Comparison of ENCODE assay signal across 20 cellular contexts in genomic region chrX:32894679-32895078, GRCh38.
A peak's percentile ranks its signal among the peaks of the same experiment; 100 is the strongest.
DNase-seq lines count a peak whose midpoint lies in the region; ATAC-seq, FAIRE-seq and TF ChIP-seq lines count a peak whose summit lies in the region.
"Had no signal": no experiment of that assay in that cellular context is flagged by ENCODE, and none has a peak within 500 bp of the region (broad histone marks: within the 10 kb centered on the region; RNA-seq: fewer than 3 reads in every experiment).

No MANE protein-coding gene starts in this region.

- 67 to 74% (median 70%) methylated on average over 7 of the region's 7 CpGs for WGBS in psoas muscle, 3 donors

- POLR2A ChIA-PET in CD4-positive, alpha-beta memory T cell (lab: Charles Lee; ENCODE audit: partially characterized antibody): no interaction called here

- H3K9me3 ChIP-seq in astrocyte (ENCODE audit: insufficient read depth, low read depth, low read length): no peaks in the 10 kb centered on the region
- no peaks in the 10 kb centered on the region for H3K9me3 ChIP-seq in psoas muscle
- no peaks in the 10 kb centered on the region for H3K9me3 ChIP-seq in CD4-positive, alpha-beta memory T cell (ENCODE audit: control insufficient read depth in 1 of 2, low read length in 2 of 2)
- H3K9me3 ChIP-seq: A549, BE2C, Caco-2 had no signal

- H3K27ac ChIP-seq in astrocyte (ENCODE audit: low read depth, low read length): no peak overlapping the region
- H3K27ac ChIP-seq in psoas muscle: peak overlapping the region; percentile 81
- no peak overlapping the region for H3K27ac ChIP-seq in CD4-positive, alpha-beta memory T cell (ENCODE audit: low read depth, low read length)
- H3K27ac ChIP-seq: A549, C4-2B had no signal

- CTCF ChIA-PET in CD4-positive, alpha-beta memory T cell (lab: Charles Lee; ENCODE audit: partially characterized antibody): interaction anchor here (1.6 kb wide), 1 partner anchor 9 kb away, joined by 4 read pairs; no protein-coding TSS in a partner anchor

- FAIRE-seq in astrocyte (lab: Jason Lieb, UNC) (peak; percentile 82), RCC 7860 (lab: Jason Lieb, UNC) (no peak)
- FAIRE-seq: A549, G401.6, GM12891 had no signal

- no peak overlapping the region for H2AFZ ChIP-seq in astrocyte (ENCODE audit: low read depth, low read length)
- H2AFZ ChIP-seq: GM23338 had no signal

- H3K4me2 ChIP-seq in astrocyte (ENCODE audit: low read length): no peak overlapping the region
- H3K4me2 ChIP-seq: A549, GM23338 had no signal

- no peaks in the 10 kb centered on the region for H3K4me1 Mint-ChIP-seq in astrocyte (ENCODE audit: low read depth, unreplicated experiment)
- no peaks in the 10 kb centered on the region for H3K4me1 Mint-ChIP-seq in CD4-positive, alpha-beta memory T cell
- H3K4me1 Mint-ChIP-seq in stimulated activated naive B cell treated with anti-CD40 and anti-IgM and Interleukin-4, amounts not matched to agents 10 μg/mL and 1 μg/mL and 100 μg/mL, for 72 hours: no peaks in the 10 kb centered on the region
- H3K4me1 Mint-ChIP-seq: GM23338 had no signal

- intact Hi-C loops in psoas muscle (cut with DNase I): no loop called here
- intact Hi-C loops in CD4-positive, alpha-beta memory T cell (cut with micrococcal nuclease): no loop called here

- no peaks in the 10 kb centered on the region for H3K79me2 ChIP-seq in astrocyte (ENCODE audit: insufficient read depth, low read length)

- no peak overlapping the region for H3K27ac Mint-ChIP-seq in astrocyte (ENCODE audit: unreplicated experiment)
- no peak overlapping the region for H3K27ac Mint-ChIP-seq in CD4-positive, alpha-beta memory T cell
- H3K27ac Mint-ChIP-seq in stimulated activated naive B cell treated with anti-CD40 and anti-IgM and Interleukin-4, amounts not matched to agents 10 μg/mL and 1 μg/mL and 100 μg/mL, for 72 hours: no peak overlapping the region
- H3K27ac Mint-ChIP-seq: CD8-positive, alpha-beta T cell; GM23338 had no signal

- H3K9me3 Mint-ChIP-seq in astrocyte (ENCODE audit: unreplicated experiment): no peaks in the 10 kb centered on the region
- peaks cover 0 to 13% (median under 1%) of the 10 kb centered on the region in 8 donors for H3K9me3 Mint-ChIP-seq in CD4-positive, alpha-beta memory T cell
- H3K9me3 Mint-ChIP-seq in stimulated activated naive B cell treated with anti-CD40 and anti-IgM and Interleukin-4, amounts not matched to agents 10 μg/mL and 1 μg/mL and 100 μg/mL, for 72 hours: peaks cover 0 to 2% of the 10 kb centered on the region in 2 donors
- H3K9me3 Mint-ChIP-seq: GM23338 had no signal

- H3K4me3 Mint-ChIP-seq in astrocyte (ENCODE audit: unreplicated experiment): no peak overlapping the region
- no peak overlapping the region for H3K4me3 Mint-ChIP-seq in CD4-positive, alpha-beta memory T cell
- no peak overlapping the region for H3K4me3 Mint-ChIP-seq in stimulated activated naive B cell treated with anti-CD40 and anti-IgM and Interleukin-4, amounts not matched to agents 10 μg/mL and 1 μg/mL and 100 μg/mL, for 72 hours
- H3K4me3 Mint-ChIP-seq: CD8-positive, alpha-beta T cell; GM23338 had no signal

- no peaks in the 10 kb centered on the region for H4K20me1 ChIP-seq in astrocyte (ENCODE audit: insufficient read depth, low read length)

- H3K4me1 ChIP-seq in astrocyte (ENCODE audit: insufficient read depth, low read length) (no peaks in the 10 kb centered on the region), psoas muscle (peaks cover 14% of the 10 kb centered on the region)
- no peaks in the 10 kb centered on the region for H3K4me1 ChIP-seq in CD4-positive, alpha-beta memory T cell (ENCODE audit: insufficient read depth, low read length)
- H3K4me1 ChIP-seq: A549, BE2C, Caco-2 had no signal

- TF ChIP-seq CTCF in astrocyte (IDR thresholded peaks at IDR 0.05; ENCODE audit: insufficient read depth, low read depth, low read length) (no peak), psoas muscle (IDR thresholded peaks at IDR 0.05) (no peak)

- H3K36me3 Mint-ChIP-seq in astrocyte (ENCODE audit: low read depth, unreplicated experiment): no peaks in the 10 kb centered on the region
- no peaks in the 10 kb centered on the region for H3K36me3 Mint-ChIP-seq in CD4-positive, alpha-beta memory T cell
- no peaks in the 10 kb centered on the region for H3K36me3 Mint-ChIP-seq in stimulated activated naive B cell treated with anti-CD40 and anti-IgM and Interleukin-4, amounts not matched to agents 10 μg/mL and 1 μg/mL and 100 μg/mL, for 72 hours
- H3K36me3 Mint-ChIP-seq: CD8-positive, alpha-beta T cell had no signal

- no peak overlapping the region for H3K9ac ChIP-seq in astrocyte (ENCODE audit: low read length)

- no peaks in the 10 kb centered on the region for H3K27me3 ChIP-seq in astrocyte (ENCODE audit: insufficient read depth, low read length)
- no peaks in the 10 kb centered on the region for H3K27me3 ChIP-seq in psoas muscle (ENCODE audit: insufficient read depth in 3 of 3, low read length in 2 of 3)
- no peaks in the 10 kb centered on the region for H3K27me3 ChIP-seq in CD4-positive, alpha-beta memory T cell (ENCODE audit: insufficient read depth, low read length)
- H3K27me3 ChIP-seq: BE2C had no signal

- DNase-seq in DMS53 (lab: John Stamatoyannopoulos, UW) (peak; percentile 81), Daoy (ENCODE audit: low read depth) (peak; percentile 4), astrocyte (ENCODE audit: low read depth) (no peak), psoas muscle (no peak), RCC 7860 (ENCODE audit: low spot score) (no peak), hippocampal formation (lab: John Stamatoyannopoulos, UW) (no peak)
- DNase-seq in CD4-positive, alpha-beta memory T cell: no peak
- DNase-seq in stimulated activated naive B cell treated with anti-CD40 and anti-IgM and Interleukin-4, amounts not matched to agents 10 μg/mL and 1 μg/mL and 100 μg/mL, for 72 hours: no peak
- DNase-seq: BE2C; Caco-2; CD8-positive, alpha-beta T cell; DMS79; EL; H7; IMR-90 had no signal

- ATAC-seq in psoas muscle: peak; percentile 30 to 52 (median 48)
- ATAC-seq in stimulated activated naive B cell treated with anti-CD40 and anti-IgM and Interleukin-4, amounts not matched to agents 10 μg/mL and 1 μg/mL and 100 μg/mL, for 72 hours (replicated peaks): no peak
- ATAC-seq: A549; CD8-positive, alpha-beta T cell; GM23338 had no signal

- no peaks in the 10 kb centered on the region for H3K27me3 Mint-ChIP-seq in astrocyte (ENCODE audit: low read depth, unreplicated experiment)
- H3K27me3 Mint-ChIP-seq in CD4-positive, alpha-beta memory T cell: no peaks in the 10 kb centered on the region
- no peaks in the 10 kb centered on the region for H3K27me3 Mint-ChIP-seq in stimulated activated naive B cell treated with anti-CD40 and anti-IgM and Interleukin-4, amounts not matched to agents 10 μg/mL and 1 μg/mL and 100 μg/mL, for 72 hours

- H3K4me3 ChIP-seq in astrocyte (ENCODE audit: insufficient read depth, low read depth, low read length) (no peak overlapping the region), psoas muscle (no peak overlapping the region)
- H3K4me3 ChIP-seq in CD4-positive, alpha-beta memory T cell (ENCODE audit: low read length in 2 of 2): no peak overlapping the region
- H3K4me3 ChIP-seq: A549, GM23338 had no signal

- no peaks in the 10 kb centered on the region for H3K36me3 ChIP-seq in astrocyte (ENCODE audit: insufficient read depth, low read length)
- no peaks in the 10 kb centered on the region for H3K36me3 ChIP-seq in psoas muscle (ENCODE audit: insufficient read depth in 1 of 2, low read depth in 1 of 2)
- H3K36me3 ChIP-seq in CD4-positive, alpha-beta memory T cell (ENCODE audit: insufficient read depth, low read length): no peaks in the 10 kb centered on the region
- H3K36me3 ChIP-seq: BE2C had no signal

Comparison
In these comparisons a context has a peak if more than half of its experiments do, and no peak if none do; other contexts are left out.
1. DNase-seq: peak in DMS53 (single experiment) and Daoy (single experiment); none in astrocyte (single experiment), psoas muscle (0 of 2), CD4-positive, alpha-beta memory T cell (0 of 5), RCC 7860 (single experiment), stimulated activated naive B cell treated with anti-CD40 and anti-IgM and Interleukin-4, amounts not matched to agents 10 μg/mL and 1 μg/mL and 100 μg/mL, for 72 hours (single experiment) and hippocampal formation (0 of 2).
2. ATAC-seq: peak in psoas muscle (4 of 4); none in stimulated activated naive B cell treated with anti-CD40 and anti-IgM and Interleukin-4, amounts not matched to agents 10 μg/mL and 1 μg/mL and 100 μg/mL, for 72 hours (0 of 2).